In genomic region chr5:113122053-113122452, GRCh38 we compare ENCODE assay signal across 1 cellular context.
TF ChIP-seq lines count a peak whose summit lies in the region.

No MANE protein-coding gene starts in this region.

TF ChIP-seq in GM23338, 12 proteins besides CTCF, POLR2A, EP300 and RAD21 (continued from another document):
- TF ChIP-seq ZNF462 (CRISPR knock-in tag; IDR thresholded peaks at IDR 0.05): no peak
- no peak for TF ChIP-seq ZNF331 (CRISPR knock-in tag; IDR thresholded peaks at IDR 0.05; ENCODE audit: low read depth)
- TF ChIP-seq ZNF114 (CRISPR knock-in tag; IDR thresholded peaks at IDR 0.05): no peak
- TF ChIP-seq STAT1 (IDR thresholded peaks at IDR 0.05; ENCODE audit: unreplicated experiment): no peak
- TF ChIP-seq POLR2AphosphoS5 (IDR thresholded peaks at IDR 0.05; ENCODE audit: low read depth): no peak
- TF ChIP-seq JUNB (IDR thresholded peaks at IDR 0.05; ENCODE audit: unreplicated experiment): no peak
TF ChIP-seq in GM23338: peak in this region for 0.
